Comparison of ENCODE assay signal across 28 cellular contexts in genomic region chr2:47126783-47127182, GRCh38. TPM values are rescaled to one million over a fixed set of nuclear protein-coding genes. Genes with fewer than 3 reads are reported as not detected.
"Had no signal": no experiment of that assay in that cellular context is flagged by ENCODE, and none has a peak within 500 bp of the region (broad histone marks: within the 10 kb centered on the region; RNA-seq: fewer than 3 reads in every experiment).

No MANE protein-coding gene starts in this region.

- H3K9me3 ChIP-seq: stomach, suprapubic skin, testis, thoracic aorta, thyroid gland, transverse colon, upper lobe of left lung, upper lobe of right lung, uterus, vagina had no signal

- H3K4me3 ChIP-seq: stomach, suprapubic skin, testis, thoracic aorta, thyroid gland, tibial artery, tibial nerve, transverse colon, upper lobe of left lung, upper lobe of right lung, uterus, vagina had no signal

- H3K4me1 ChIP-seq: stomach, suprapubic skin, testis, thyroid gland, tibial artery, tibial nerve, transverse colon, upper lobe of left lung, upper lobe of right lung, uterus, vagina had no signal

- H3K27me3 ChIP-seq: stomach, suprapubic skin, testis, thyroid gland, tibial artery, tibial nerve, transverse colon, upper lobe of left lung, upper lobe of right lung, uterus, vagina had no signal

- ATAC-seq: stimulated activated effector memory CD8-positive, alpha-beta T cell treated with anti-CD3 and anti-CD28 coated beads, Interleukin-12 subunit alpha, Interleukin-12 subunit beta, amount 100 ng/mL, for 72 hours; stimulated activated memory B cell treated with anti-CD40 and anti-IgM and Interleukin-4, amounts not matched to agents 10 μg/mL and 1 μg/mL and 100 μg/mL, for 72 hours; stimulated activated naive B cell treated with anti-CD40 and anti-IgM and Interleukin-4, amounts not matched to agents 10 μg/mL and 1 μg/mL and 100 μg/mL, for 72 hours; stimulated activated naive CD8-positive, alpha-beta T cell treated with anti-CD3 and anti-CD28 coated beads, Interleukin-15, amount 100 ng/mL, for 72 hours; stimulated activated naive CD8-positive, alpha-beta T cell treated with anti-CD3 and anti-CD28 coated beads, Interleukin-15, Interleukin-2, amounts not matched to agents 100 U/mL and 50 U/mL, for 24 hours; upper lobe of right lung had no signal

- H3K36me3 ChIP-seq: stomach, suprapubic skin, thoracic aorta, thyroid gland, tibial artery, transverse colon, upper lobe of left lung, upper lobe of right lung, uterus, vagina had no signal

- H3K27ac ChIP-seq: stomach, suprapubic skin, testis, thoracic aorta, thyroid gland, tibial artery, tibial nerve, transverse colon, upper lobe of left lung, upper lobe of right lung, uterus, vagina had no signal

- DNase-seq: stimulated activated CD4-positive, alpha-beta T cell treated with anti-CD3 and anti-CD28 coated beads, Interleukin-2, amount 100 ng/mL, for 48 hours; stimulated activated CD4-positive, alpha-beta T cell treated with anti-CD3 and anti-CD28 coated beads, Interleukin-4, amount 100 ng/mL, for 1 hour; stimulated activated CD4-positive, alpha-beta T cell treated with anti-CD3 and anti-CD28 coated beads, Interleukin-4, amount 100 ng/mL, for 24 hours; stimulated activated CD4-positive, alpha-beta T cell treated with anti-CD3 and anti-CD28 coated beads, Interleukin-4, amount 100 ng/mL, for 4 hours; stimulated activated CD8-positive, alpha-beta memory T cell treated with anti-CD3 and anti-CD28 coated beads, Interleukin-4, amount 100 ng/mL, for 48 hours; stimulated activated naive B cell treated with anti-CD40 and anti-IgM and Interleukin-4, amounts not matched to agents 10 μg/mL and 1 μg/mL and 100 μg/mL, for 72 hours; stimulated activated naive CD4-positive, alpha-beta T cell; stimulated activated naive CD4-positive, alpha-beta T cell treated with Interleukin-2 at 50 U/mL for 16 hours; stimulated activated naive CD8-positive, alpha-beta T cell treated with anti-CD3 and anti-CD28 coated beads, Interleukin-15, amount 100 ng/mL, for 72 hours; stimulated activated naive CD8-positive, alpha-beta T cell treated with anti-CD3 and anti-CD28 coated beads, Interleukin-15, Interleukin-2, amounts not matched to agents 100 U/mL and 50 U/mL, for 24 hours; stomach; substantia nigra; testis; thyroid gland; tibial artery; transverse colon; upper lobe of left lung; upper lobe of right lung; uterus had no signal

RNA-seq across cellular contexts. Expression of gene STPG4, which starts 28.3 kb away (rescaled TPM):
- total RNA-seq: stomach, subcutaneous adipose tissue, thoracic aorta, upper lobe of right lung, ureter, urinary bladder had no signal
